8 cellular contexts compared by ENCODE assay signal in genomic region chr17:29138184-29138955, GRCh38. TPM values are rescaled to one million over a fixed set of nuclear protein-coding genes. Genes with fewer than 3 reads are reported as not detected.
A peak's percentile ranks its signal among the peaks of the same experiment; 100 is the strongest.
DNase-seq lines count a peak whose midpoint lies in the region; ATAC-seq and TF ChIP-seq lines count a peak whose summit lies in the region.

No MANE protein-coding gene starts in this region.

- ATAC-seq in Right ventricle myocardium inferior = no peak
- ATAC-seq in left cardiac atrium = no peak
- ATAC-seq in HG03457 (IDR thresholded peaks at IDR 0.05; ENCODE audit: unreplicated experiment) = no peak

- H3K9me3 ChIP-seq in left ventricle myocardium inferior (replicated peaks) = no peaks in the 10 kb centered on the region

- TF ChIP-seq CTCF in left ventricle myocardium inferior (IDR thresholded peaks at IDR 0.05; ENCODE audit: borderline replicate concordance) = no peak

- DNase-seq in Right ventricle myocardium inferior (ENCODE audit: missing footprints) (peak; percentile 35), left cardiac atrium (no peak), left ventricle myocardium inferior (no peak), substantia nigra (lab: John Stamatoyannopoulos, UW) (peak in 1 of 49 donors; percentile 33), SHP77 (lab: John Stamatoyannopoulos, UW) (no peak), NCI-H82 treated with DMSO at 0.1 percent for 48 hours (lab: John Stamatoyannopoulos, UW; ENCODE audit: unreplicated experiment) (no peak)
- peak; percentile 79 for DNase-seq in activated CD4-positive, alpha-beta memory T cell treated with anti-CD3 and anti-CD28 coated beads, Interleukin-2, amount 10 ng/mL, durations not matched to agents 7 days and 5 days

- peak overlapping the region; percentile 98 for H3K4me3 Mint-ChIP-seq in activated CD4-positive, alpha-beta memory T cell treated with anti-CD3 and anti-CD28 coated beads, Interleukin-2, amount 10 ng/mL, durations not matched to agents 7 days and 5 days

- peaks cover 72% of the 10 kb centered on the region for H3K4me1 Mint-ChIP-seq in activated CD4-positive, alpha-beta memory T cell treated with anti-CD3 and anti-CD28 coated beads, Interleukin-2, amount 10 ng/mL, durations not matched to agents 7 days and 5 days

- intact Hi-C loops in Right ventricle myocardium inferior (cut with DNase I) (loop anchor here (2.0 kb wide), 1 partner anchor 14 kb away; no protein-coding TSS in a partner anchor), left cardiac atrium (cut with DNase I) (no loop called here), left ventricle myocardium inferior (cut with micrococcal nuclease) (no loop called here)

- no peaks in the 10 kb centered on the region for H3K9me3 Mint-ChIP-seq in activated CD4-positive, alpha-beta memory T cell treated with anti-CD3 and anti-CD28 coated beads, Interleukin-2, amount 10 ng/mL, durations not matched to agents 7 days and 5 days

- peaks cover 30% of the 10 kb centered on the region for H3K36me3 Mint-ChIP-seq in activated CD4-positive, alpha-beta memory T cell treated with anti-CD3 and anti-CD28 coated beads, Interleukin-2, amount 10 ng/mL, durations not matched to agents 7 days and 5 days (ENCODE audit: low read depth)

- H3K27ac Mint-ChIP-seq in activated CD4-positive, alpha-beta memory T cell treated with anti-CD3 and anti-CD28 coated beads, Interleukin-2, amount 10 ng/mL, durations not matched to agents 7 days and 5 days = peak overlapping the region; percentile 100

- peaks cover 84% of the 10 kb centered on the region for H3K4me1 ChIP-seq in left ventricle myocardium inferior

- no peaks in the 10 kb centered on the region for H3K27me3 ChIP-seq in left ventricle myocardium inferior (ENCODE audit: low read depth)

- POLR2A ChIA-PET in activated CD4-positive, alpha-beta memory T cell treated with anti-CD3 and anti-CD28 coated beads, Interleukin-2, amount 10 ng/mL, durations not matched to agents 7 days and 5 days (lab: Charles Lee) = interaction anchor here (0.8 to 5.3 kb wide), 19 partner anchors 7 to 479 kb away, joined by 3 to 57 read pairs (median 8); partner anchors contain the start of genes FLOT2, MYO18A, NUFIP2 and PHF12

- H3K36me3 ChIP-seq in left ventricle myocardium inferior = no peaks in the 10 kb centered on the region

- H3K4me3 ChIP-seq in left ventricle myocardium inferior = peak overlapping the region; percentile 72

- no peaks in the 10 kb centered on the region for H3K27me3 Mint-ChIP-seq in activated CD4-positive, alpha-beta memory T cell treated with anti-CD3 and anti-CD28 coated beads, Interleukin-2, amount 10 ng/mL, durations not matched to agents 7 days and 5 days

- CTCF ChIA-PET in activated CD4-positive, alpha-beta memory T cell treated with anti-CD3 and anti-CD28 coated beads, Interleukin-2, amount 10 ng/mL, durations not matched to agents 7 days and 5 days (lab: Charles Lee) = interaction anchor here (0.7 to 12.3 kb wide), 11 partner anchors 9 to 185 kb away, joined by 3 to 286 read pairs (median 7); partner anchors contain the start of gene MYO18A

- H3K27ac ChIP-seq in left ventricle myocardium inferior (replicated peaks) (peak overlapping the region; percentile 93), substantia nigra (ENCODE audit: low read depth, low read length, poor library complexity, severe bottlenecking) (peak overlapping the region; percentile 88)

RNA-seq across cellular contexts. Expression of gene MYO18A, which starts 41.8 kb away (rescaled TPM):
- total RNA-seq in Right ventricle myocardium inferior (373 TPM), left cardiac atrium (100 to 1,000 TPM; 179 to 190 TPM), left ventricle myocardium inferior (397 TPM)
- 100 to 1,000 TPM in 1 of 2 experiments, 10 to 100 TPM in 1; 92.6 to 100 TPM for total RNA-seq in activated CD4-positive, alpha-beta memory T cell treated with anti-CD3 and anti-CD28 coated beads, Interleukin-2, amount 10 ng/mL, durations not matched to agents 7 days and 5 days

Comparison
In these comparisons a context has a peak if more than half of its experiments do, and no peak if none do; other contexts are left out.
1. DNase-seq: peak in Right ventricle myocardium inferior (single experiment) and activated CD4-positive, alpha-beta memory T cell treated with anti-CD3 and anti-CD28 coated beads, Interleukin-2, amount 10 ng/mL, durations not matched to agents 7 days and 5 days (single experiment); none in left cardiac atrium (single experiment), left ventricle myocardium inferior (single experiment), SHP77 (0 of 2) and NCI-H82 treated with DMSO at 0.1 percent for 48 hours (single experiment).